1 cellular context compared by ENCODE assay signal in the genomic region with DNA sequence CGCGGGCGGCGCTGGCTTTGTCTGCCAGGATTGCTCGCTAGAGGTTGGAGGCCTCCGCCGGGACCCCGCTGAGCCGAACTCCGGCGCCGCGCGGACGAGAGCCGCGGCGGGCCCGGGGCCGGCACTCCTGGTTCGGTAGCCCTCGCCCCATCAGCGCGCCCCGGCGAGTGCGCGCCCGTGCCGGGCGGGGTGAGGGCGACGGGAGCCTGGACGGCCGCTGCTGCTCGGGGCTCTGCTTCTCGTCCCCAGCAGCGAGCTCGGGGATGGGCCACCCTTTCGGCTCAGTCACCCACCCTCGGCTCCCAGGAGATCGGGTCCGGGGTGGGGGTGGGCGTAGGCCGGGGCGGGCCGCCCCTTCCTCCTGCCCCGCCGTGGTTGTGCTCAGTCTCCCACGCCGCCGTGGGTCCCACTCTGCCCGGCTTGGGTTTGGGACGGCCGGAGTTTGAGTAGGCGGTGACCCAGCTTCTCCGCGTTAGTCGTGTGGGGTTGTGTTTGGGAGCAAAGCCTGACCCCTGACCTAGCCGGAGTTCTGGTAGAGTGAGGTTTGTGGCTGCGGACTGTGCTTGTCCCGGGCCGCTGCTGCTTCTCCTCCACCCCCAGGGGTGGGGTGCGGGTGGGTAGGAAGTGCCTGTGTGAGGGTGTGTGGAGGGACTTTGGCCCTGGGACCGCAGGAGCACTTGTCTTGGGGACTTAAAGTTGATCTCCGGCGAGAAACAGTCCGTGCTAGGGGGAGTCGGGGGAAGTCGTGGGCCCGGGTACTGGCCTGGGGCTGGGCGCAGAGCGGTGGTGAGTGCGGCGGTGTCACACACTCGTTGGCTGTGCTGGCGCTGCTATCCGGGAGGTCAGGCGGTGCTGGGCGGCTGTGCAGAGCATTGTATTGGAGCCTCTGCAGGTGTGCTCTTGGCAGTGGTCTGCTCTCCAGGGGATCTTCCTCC.
TF ChIP-seq lines count a peak whose summit lies in the region.

No MANE protein-coding gene starts in this region.

TF ChIP-seq in K562, 482 proteins besides CTCF, POLR2A, EP300 and RAD21 (continued from another document and continues in another):
- TF ChIP-seq, protein P1, sequence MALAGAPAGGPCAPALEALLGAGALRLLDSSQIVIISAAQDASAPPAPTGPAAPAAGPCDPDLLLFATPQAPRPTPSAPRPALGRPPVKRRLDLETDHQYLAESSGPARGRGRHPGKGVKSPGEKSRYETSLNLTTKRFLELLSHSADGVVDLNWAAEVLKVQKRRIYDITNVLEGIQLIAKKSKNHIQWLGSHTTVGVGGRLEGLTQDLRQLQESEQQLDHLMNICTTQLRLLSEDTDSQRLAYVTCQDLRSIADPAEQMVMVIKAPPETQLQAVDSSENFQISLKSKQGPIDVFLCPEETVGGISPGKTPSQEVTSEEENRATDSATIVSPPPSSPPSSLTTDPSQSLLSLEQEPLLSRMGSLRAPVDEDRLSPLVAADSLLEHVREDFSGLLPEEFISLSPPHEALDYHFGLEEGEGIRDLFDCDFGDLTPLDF (CRISPR knock-in tag; IDR thresholded peaks at IDR 0.05), result no peak
- TF ChIP-seq ZNF830 (CRISPR knock-in tag; IDR thresholded peaks at IDR 0.05), result no peak
- no peak for TF ChIP-seq CEBPG (CRISPR knock-in tag; IDR thresholded peaks at IDR 0.05)
- TF ChIP-seq CEBPG (tag; conservative IDR thresholded peaks at IDR 0.05 in 1 of 2, IDR thresholded peaks at IDR 0.05 in 1 of 2), result no peak
- TF ChIP-seq, protein P2, sequence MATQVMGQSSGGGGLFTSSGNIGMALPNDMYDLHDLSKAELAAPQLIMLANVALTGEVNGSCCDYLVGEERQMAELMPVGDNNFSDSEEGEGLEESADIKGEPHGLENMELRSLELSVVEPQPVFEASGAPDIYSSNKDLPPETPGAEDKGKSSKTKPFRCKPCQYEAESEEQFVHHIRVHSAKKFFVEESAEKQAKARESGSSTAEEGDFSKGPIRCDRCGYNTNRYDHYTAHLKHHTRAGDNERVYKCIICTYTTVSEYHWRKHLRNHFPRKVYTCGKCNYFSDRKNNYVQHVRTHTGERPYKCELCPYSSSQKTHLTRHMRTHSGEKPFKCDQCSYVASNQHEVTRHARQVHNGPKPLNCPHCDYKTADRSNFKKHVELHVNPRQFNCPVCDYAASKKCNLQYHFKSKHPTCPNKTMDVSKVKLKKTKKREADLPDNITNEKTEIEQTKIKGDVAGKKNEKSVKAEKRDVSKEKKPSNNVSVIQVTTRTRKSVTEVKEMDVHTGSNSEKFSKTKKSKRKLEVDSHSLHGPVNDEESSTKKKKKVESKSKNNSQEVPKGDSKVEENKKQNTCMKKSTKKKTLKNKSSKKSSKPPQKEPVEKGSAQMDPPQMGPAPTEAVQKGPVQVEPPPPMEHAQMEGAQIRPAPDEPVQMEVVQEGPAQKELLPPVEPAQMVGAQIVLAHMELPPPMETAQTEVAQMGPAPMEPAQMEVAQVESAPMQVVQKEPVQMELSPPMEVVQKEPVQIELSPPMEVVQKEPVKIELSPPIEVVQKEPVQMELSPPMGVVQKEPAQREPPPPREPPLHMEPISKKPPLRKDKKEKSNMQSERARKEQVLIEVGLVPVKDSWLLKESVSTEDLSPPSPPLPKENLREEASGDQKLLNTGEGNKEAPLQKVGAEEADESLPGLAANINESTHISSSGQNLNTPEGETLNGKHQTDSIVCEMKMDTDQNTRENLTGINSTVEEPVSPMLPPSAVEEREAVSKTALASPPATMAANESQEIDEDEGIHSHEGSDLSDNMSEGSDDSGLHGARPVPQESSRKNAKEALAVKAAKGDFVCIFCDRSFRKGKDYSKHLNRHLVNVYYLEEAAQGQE (CRISPR knock-in tag; IDR thresholded peaks at IDR 0.05; ENCODE audit: low read depth), result 0 out of 2 replicates have a peak, but pooled peaks have one; percentile 25
- TF ChIP-seq SP2 (IDR thresholded peaks at IDR 0.05; ENCODE audit: extremely low read depth, low read depth, low read length, poor library complexity, severe bottlenecking), result no peak
- TF ChIP-seq U2AF1 (optimal IDR thresholded peaks at IDR 0.05; ENCODE audit: low read depth, low read length), result no peak
- no peak for TF ChIP-seq YBX1 (IDR thresholded peaks at IDR 0.05)
- TF ChIP-seq RFX5 (IDR thresholded peaks at IDR 0.05; ENCODE audit: low read depth, low read length), result no peak
- TF ChIP-seq, protein P3, sequence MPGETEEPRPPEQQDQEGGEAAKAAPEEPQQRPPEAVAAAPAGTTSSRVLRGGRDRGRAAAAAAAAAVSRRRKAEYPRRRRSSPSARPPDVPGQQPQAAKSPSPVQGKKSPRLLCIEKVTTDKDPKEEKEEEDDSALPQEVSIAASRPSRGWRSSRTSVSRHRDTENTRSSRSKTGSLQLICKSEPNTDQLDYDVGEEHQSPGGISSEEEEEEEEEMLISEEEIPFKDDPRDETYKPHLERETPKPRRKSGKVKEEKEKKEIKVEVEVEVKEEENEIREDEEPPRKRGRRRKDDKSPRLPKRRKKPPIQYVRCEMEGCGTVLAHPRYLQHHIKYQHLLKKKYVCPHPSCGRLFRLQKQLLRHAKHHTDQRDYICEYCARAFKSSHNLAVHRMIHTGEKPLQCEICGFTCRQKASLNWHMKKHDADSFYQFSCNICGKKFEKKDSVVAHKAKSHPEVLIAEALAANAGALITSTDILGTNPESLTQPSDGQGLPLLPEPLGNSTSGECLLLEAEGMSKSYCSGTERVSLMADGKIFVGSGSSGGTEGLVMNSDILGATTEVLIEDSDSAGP (CRISPR knock-in tag; IDR thresholded peaks at IDR 0.05), result no peak
- no peak for TF ChIP-seq ZNF212 (CRISPR knock-in tag; IDR thresholded peaks at IDR 0.05)
- no peak for TF ChIP-seq HOXB6 (CRISPR knock-in tag; IDR thresholded peaks at IDR 0.05; ENCODE audit: borderline replicate concordance)
- no peak for TF ChIP-seq RHOXF2B (CRISPR knock-in tag; conservative IDR thresholded peaks at IDR 0.05)
- TF ChIP-seq ZNF584 (CRISPR knock-in tag; IDR thresholded peaks at IDR 0.05; ENCODE audit: low read depth), result no peak
- no peak for TF ChIP-seq MYC (IDR thresholded peaks at IDR 0.05; ENCODE audit: low read depth, low read length)
- no peak for TF ChIP-seq MYC (CRISPR knock-in tag; IDR thresholded peaks at IDR 0.05; ENCODE audit: borderline replicate concordance, low read depth)
- TF ChIP-seq, protein P4, sequence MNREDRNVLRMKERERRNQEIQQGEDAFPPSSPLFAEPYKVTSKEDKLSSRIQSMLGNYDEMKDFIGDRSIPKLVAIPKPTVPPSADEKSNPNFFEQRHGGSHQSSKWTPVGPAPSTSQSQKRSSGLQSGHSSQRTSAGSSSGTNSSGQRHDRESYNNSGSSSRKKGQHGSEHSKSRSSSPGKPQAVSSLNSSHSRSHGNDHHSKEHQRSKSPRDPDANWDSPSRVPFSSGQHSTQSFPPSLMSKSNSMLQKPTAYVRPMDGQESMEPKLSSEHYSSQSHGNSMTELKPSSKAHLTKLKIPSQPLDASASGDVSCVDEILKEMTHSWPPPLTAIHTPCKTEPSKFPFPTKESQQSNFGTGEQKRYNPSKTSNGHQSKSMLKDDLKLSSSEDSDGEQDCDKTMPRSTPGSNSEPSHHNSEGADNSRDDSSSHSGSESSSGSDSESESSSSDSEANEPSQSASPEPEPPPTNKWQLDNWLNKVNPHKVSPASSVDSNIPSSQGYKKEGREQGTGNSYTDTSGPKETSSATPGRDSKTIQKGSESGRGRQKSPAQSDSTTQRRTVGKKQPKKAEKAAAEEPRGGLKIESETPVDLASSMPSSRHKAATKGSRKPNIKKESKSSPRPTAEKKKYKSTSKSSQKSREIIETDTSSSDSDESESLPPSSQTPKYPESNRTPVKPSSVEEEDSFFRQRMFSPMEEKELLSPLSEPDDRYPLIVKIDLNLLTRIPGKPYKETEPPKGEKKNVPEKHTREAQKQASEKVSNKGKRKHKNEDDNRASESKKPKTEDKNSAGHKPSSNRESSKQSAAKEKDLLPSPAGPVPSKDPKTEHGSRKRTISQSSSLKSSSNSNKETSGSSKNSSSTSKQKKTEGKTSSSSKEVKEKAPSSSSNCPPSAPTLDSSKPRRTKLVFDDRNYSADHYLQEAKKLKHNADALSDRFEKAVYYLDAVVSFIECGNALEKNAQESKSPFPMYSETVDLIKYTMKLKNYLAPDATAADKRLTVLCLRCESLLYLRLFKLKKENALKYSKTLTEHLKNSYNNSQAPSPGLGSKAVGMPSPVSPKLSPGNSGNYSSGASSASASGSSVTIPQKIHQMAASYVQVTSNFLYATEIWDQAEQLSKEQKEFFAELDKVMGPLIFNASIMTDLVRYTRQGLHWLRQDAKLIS (CRISPR knock-in tag; IDR thresholded peaks at IDR 0.05), result no peak
- no peak for TF ChIP-seq HIVEP1 (CRISPR knock-in tag; IDR thresholded peaks at IDR 0.05)
- no peak for TF ChIP-seq TAF9B (IDR thresholded peaks at IDR 0.05; ENCODE audit: partially characterized antibody)
- TF ChIP-seq ZNF717 (CRISPR knock-in tag; IDR thresholded peaks at IDR 0.05), result no peak
- no peak for TF ChIP-seq TEAD1 (CRISPR knock-in tag; IDR thresholded peaks at IDR 0.05)
- TF ChIP-seq TRIM24 (IDR thresholded peaks at IDR 0.05), result no peak
- TF ChIP-seq ZNF445 (CRISPR knock-in tag; IDR thresholded peaks at IDR 0.05; ENCODE audit: low read depth), result no peak
- TF ChIP-seq MCM2 (IDR thresholded peaks at IDR 0.05; ENCODE audit: low read depth), result no peak
- TF ChIP-seq, protein P5, sequence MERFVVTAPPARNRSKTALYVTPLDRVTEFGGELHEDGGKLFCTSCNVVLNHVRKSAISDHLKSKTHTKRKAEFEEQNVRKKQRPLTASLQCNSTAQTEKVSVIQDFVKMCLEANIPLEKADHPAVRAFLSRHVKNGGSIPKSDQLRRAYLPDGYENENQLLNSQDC (CRISPR knock-in tag; IDR thresholded peaks at IDR 0.05), result no peak
- no peak for TF ChIP-seq ELF2 (CRISPR knock-in tag; IDR thresholded peaks at IDR 0.05)
- TF ChIP-seq, protein P6, sequence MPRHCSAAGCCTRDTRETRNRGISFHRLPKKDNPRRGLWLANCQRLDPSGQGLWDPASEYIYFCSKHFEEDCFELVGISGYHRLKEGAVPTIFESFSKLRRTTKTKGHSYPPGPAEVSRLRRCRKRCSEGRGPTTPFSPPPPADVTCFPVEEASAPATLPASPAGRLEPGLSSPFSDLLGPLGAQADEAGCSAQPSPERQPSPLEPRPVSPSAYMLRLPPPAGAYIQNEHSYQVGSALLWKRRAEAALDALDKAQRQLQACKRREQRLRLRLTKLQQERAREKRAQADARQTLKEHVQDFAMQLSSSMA (CRISPR knock-in tag; IDR thresholded peaks at IDR 0.05), result no peak
- TF ChIP-seq, protein P7, sequence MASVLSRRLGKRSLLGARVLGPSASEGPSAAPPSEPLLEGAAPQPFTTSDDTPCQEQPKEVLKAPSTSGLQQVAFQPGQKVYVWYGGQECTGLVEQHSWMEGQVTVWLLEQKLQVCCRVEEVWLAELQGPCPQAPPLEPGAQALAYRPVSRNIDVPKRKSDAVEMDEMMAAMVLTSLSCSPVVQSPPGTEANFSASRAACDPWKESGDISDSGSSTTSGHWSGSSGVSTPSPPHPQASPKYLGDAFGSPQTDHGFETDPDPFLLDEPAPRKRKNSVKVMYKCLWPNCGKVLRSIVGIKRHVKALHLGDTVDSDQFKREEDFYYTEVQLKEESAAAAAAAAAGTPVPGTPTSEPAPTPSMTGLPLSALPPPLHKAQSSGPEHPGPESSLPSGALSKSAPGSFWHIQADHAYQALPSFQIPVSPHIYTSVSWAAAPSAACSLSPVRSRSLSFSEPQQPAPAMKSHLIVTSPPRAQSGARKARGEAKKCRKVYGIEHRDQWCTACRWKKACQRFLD (CRISPR knock-in tag; IDR thresholded peaks at IDR 0.05), result no peak
- no peak for TF ChIP-seq ZNF175 (CRISPR knock-in tag; IDR thresholded peaks at IDR 0.05; ENCODE audit: low read depth)
- TF ChIP-seq GABPB2 (CRISPR knock-in tag; conservative IDR thresholded peaks at IDR 0.05), result no peak
- peak; percentile 32; the same call in 1 of the 2 replicates for TF ChIP-seq TOE1 (IDR thresholded peaks at IDR 0.05; ENCODE audit: borderline replicate concordance)
- TF ChIP-seq TOE1 (CRISPR knock-in tag; IDR thresholded peaks at IDR 0.05; ENCODE audit: borderline replicate concordance, low read depth), result no peak
- TF ChIP-seq ZFP30 (CRISPR knock-in tag; IDR thresholded peaks at IDR 0.05; ENCODE audit: borderline replicate concordance), result no peak
- TF ChIP-seq, protein P8, sequence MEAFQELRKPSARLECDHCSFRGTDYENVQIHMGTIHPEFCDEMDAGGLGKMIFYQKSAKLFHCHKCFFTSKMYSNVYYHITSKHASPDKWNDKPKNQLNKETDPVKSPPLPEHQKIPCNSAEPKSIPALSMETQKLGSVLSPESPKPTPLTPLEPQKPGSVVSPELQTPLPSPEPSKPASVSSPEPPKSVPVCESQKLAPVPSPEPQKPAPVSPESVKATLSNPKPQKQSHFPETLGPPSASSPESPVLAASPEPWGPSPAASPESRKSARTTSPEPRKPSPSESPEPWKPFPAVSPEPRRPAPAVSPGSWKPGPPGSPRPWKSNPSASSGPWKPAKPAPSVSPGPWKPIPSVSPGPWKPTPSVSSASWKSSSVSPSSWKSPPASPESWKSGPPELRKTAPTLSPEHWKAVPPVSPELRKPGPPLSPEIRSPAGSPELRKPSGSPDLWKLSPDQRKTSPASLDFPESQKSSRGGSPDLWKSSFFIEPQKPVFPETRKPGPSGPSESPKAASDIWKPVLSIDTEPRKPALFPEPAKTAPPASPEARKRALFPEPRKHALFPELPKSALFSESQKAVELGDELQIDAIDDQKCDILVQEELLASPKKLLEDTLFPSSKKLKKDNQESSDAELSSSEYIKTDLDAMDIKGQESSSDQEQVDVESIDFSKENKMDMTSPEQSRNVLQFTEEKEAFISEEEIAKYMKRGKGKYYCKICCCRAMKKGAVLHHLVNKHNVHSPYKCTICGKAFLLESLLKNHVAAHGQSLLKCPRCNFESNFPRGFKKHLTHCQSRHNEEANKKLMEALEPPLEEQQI (IDR thresholded peaks at IDR 0.05), result no peak
- no peak for TF ChIP-seq RFX7 (CRISPR knock-in tag; IDR thresholded peaks at IDR 0.05)
- TF ChIP-seq, protein P9, sequence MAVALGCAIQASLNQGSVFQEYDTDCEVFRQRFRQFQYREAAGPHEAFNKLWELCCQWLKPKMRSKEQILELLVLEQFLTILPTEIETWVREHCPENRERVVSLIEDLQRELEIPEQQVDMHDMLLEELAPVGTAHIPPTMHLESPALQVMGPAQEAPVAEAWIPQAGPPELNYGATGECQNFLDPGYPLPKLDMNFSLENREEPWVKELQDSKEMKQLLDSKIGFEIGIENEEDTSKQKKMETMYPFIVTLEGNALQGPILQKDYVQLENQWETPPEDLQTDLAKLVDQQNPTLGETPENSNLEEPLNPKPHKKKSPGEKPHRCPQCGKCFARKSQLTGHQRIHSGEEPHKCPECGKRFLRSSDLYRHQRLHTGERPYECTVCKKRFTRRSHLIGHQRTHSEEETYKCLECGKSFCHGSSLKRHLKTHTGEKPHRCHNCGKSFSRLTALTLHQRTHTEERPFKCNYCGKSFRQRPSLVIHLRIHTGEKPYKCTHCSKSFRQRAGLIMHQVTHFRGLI (CRISPR knock-in tag; IDR thresholded peaks at IDR 0.05), result no peak
- no peak for TF ChIP-seq CCAR2 (IDR thresholded peaks at IDR 0.05; ENCODE audit: low read depth, low read length)
